Comparison of ENCODE assay signal across 27 cellular contexts in genomic region chr22:36606114-36606513, GRCh38.
A peak's percentile ranks its signal among the peaks of the same experiment; 100 is the strongest.
DNase-seq lines count a peak whose midpoint lies in the region; ATAC-seq, FAIRE-seq and TF ChIP-seq lines count a peak whose summit lies in the region.
"Had no signal": no experiment of that assay in that cellular context is flagged by ENCODE, and none has a peak within 500 bp of the region (broad histone marks: within the 10 kb centered on the region; RNA-seq: fewer than 3 reads in every experiment).

No MANE protein-coding gene starts in this region.

- no peak overlapping the region for H3K4me3 Mint-ChIP-seq in endodermal cell
- H3K4me3 Mint-ChIP-seq: activated CD4-positive, alpha-beta T cell treated with anti-CD3 and anti-CD28 coated beads, Interleukin-2, amount 10 ng/mL, durations not matched to agents 24 days and 14 days; activated T-cell treated with anti-CD3 and anti-CD28 coated beads, Interleukin-2, amount 50 U/mL, for 24 hours; natural killer cell had no signal

- no peak overlapping the region for H3K4me3 ChIP-seq in endodermal cell (ENCODE audit: low read length)
- H3K4me3 ChIP-seq in pancreas: no peak overlapping the region
- H3K4me3 ChIP-seq: ascending aorta, GM12878, K562, lung, mucosa of descending colon, transverse colon had no signal

- H3K9ac ChIP-seq in endodermal cell (ENCODE audit: extremely low read depth, low read length, poor library complexity, severe bottlenecking): no peak overlapping the region

- peaks cover 3% of the 10 kb centered on the region for H3K9me3 Mint-ChIP-seq in endodermal cell
- H3K9me3 Mint-ChIP-seq: activated CD4-positive, alpha-beta T cell treated with anti-CD3 and anti-CD28 coated beads, Interleukin-2, amount 10 ng/mL, durations not matched to agents 24 days and 14 days; activated T-cell treated with anti-CD3 and anti-CD28 coated beads, Interleukin-2, amount 50 U/mL, for 24 hours; natural killer cell had no signal

- no peak overlapping the region for H3K27ac Mint-ChIP-seq in endodermal cell
- H3K27ac Mint-ChIP-seq: activated CD4-positive, alpha-beta T cell treated with anti-CD3 and anti-CD28 coated beads, Interleukin-2, amount 10 ng/mL, durations not matched to agents 24 days and 14 days; activated T-cell treated with anti-CD3 and anti-CD28 coated beads, Interleukin-2, amount 50 U/mL, for 24 hours; natural killer cell had no signal

- intact Hi-C loops in pancreas (cut with DNase I): no loop called here
- intact Hi-C loops in sciatic nerve (cut with DNase I): no loop called here

- H3K9me3 ChIP-seq in endodermal cell (ENCODE audit: control insufficient read depth, low read length) (no peaks in the 10 kb centered on the region), pancreas (no peaks in the 10 kb centered on the region)
- H3K9me3 ChIP-seq: ascending aorta, mucosa of descending colon, transverse colon had no signal

- H3K27ac ChIP-seq in endodermal cell (ENCODE audit: low read depth, low read length) (no peak overlapping the region), pancreas (no peak overlapping the region)
- H3K27ac ChIP-seq: ascending aorta, transverse colon had no signal

- no peak for FAIRE-seq in pancreas (lab: Jason Lieb, UNC)
- FAIRE-seq: GM12878, H54, K562, kidney had no signal

- H3K4me1 Mint-ChIP-seq in endodermal cell: peaks cover 16% of the 10 kb centered on the region
- H3K4me1 Mint-ChIP-seq: activated CD4-positive, alpha-beta T cell treated with anti-CD3 and anti-CD28 coated beads, Interleukin-2, amount 10 ng/mL, durations not matched to agents 24 days and 14 days had no signal

- peaks cover 7% of the 10 kb centered on the region for H3K4me1 ChIP-seq in endodermal cell (ENCODE audit: control insufficient read depth, insufficient read depth, low read length)
- H3K4me1 ChIP-seq in pancreas: peaks cover 14 to 22% (median 19%) of the 10 kb centered on the region in 3 donors
- H3K4me1 ChIP-seq: ascending aorta, transverse colon had no signal

- H3K27me3 ChIP-seq in endodermal cell (ENCODE audit: control insufficient read depth, insufficient read depth, low read length, poor library complexity, severe bottlenecking) (peaks cover 12% of the 10 kb centered on the region), pancreas (no peaks in the 10 kb centered on the region)
- H3K27me3 ChIP-seq: ascending aorta had no signal

- H3K27me3 Mint-ChIP-seq in endodermal cell (ENCODE audit: insufficient read depth): peaks cover 6% of the 10 kb centered on the region

- H3K36me3 ChIP-seq in endodermal cell (ENCODE audit: control insufficient read depth, insufficient read depth, low read length): no peaks in the 10 kb centered on the region
- H3K36me3 ChIP-seq in pancreas: no peaks in the 10 kb centered on the region
- H3K36me3 ChIP-seq: ascending aorta, transverse colon had no signal

- ATAC-seq in pancreas (peak; percentile 32 to 52 (median 42)), HG02763 (IDR thresholded peaks at IDR 0.05; ENCODE audit: unreplicated experiment) (no peak), sciatic nerve (no peak)
- ATAC-seq: esophagus mucosa, GM12878, K562, mucosa of descending colon had no signal

- no peaks in the 10 kb centered on the region for H3K36me3 Mint-ChIP-seq in endodermal cell (ENCODE audit: low read depth)
- H3K36me3 Mint-ChIP-seq: natural killer cell had no signal

- TF ChIP-seq CTCF in endodermal cell (conservative IDR thresholded peaks at IDR 0.05) (no peak), pancreas (IDR thresholded peaks at IDR 0.05) (no peak)

- 86 to 94% methylated on average over 8 to 12 of the region's 12 CpGs for WGBS in endodermal cell (ENCODE audit: insufficient coverage in 1 of 2, insufficient read length in 1 of 2), 2 experiments
- WGBS in pancreas, 2 donors: 13 to 15% methylated on average over 12 of the region's 12 CpGs

- DNase-seq in NCI-H1092 (lab: John Stamatoyannopoulos, UW) (peak; percentile 29), NCI-H69 (lab: John Stamatoyannopoulos, UW) (peak; percentile 12), endodermal cell (peak; percentile 37), pancreas (peak in 4 of 6 donors; percentile 27 to 64 (median 32)), globus pallidus (ENCODE audit: low spot score) (no peak), sciatic nerve (ENCODE audit: low spot score) (no peak)
- DNase-seq: activated CD4-positive, alpha-beta T cell treated with anti-CD3 and anti-CD28 coated beads, Interleukin-2, amount 10 ng/mL, durations not matched to agents 24 days and 14 days; activated gamma-delta T cell treated with Interleukin-2 at 50 U/mL for 16 hours; activated T-cell treated with anti-CD3 and anti-CD28 coated beads, Interleukin-2, amount 50 U/mL, for 24 hours; EL; kidney; mucosa of descending colon; natural killer cell; NCI-H1417 treated with DMSO at 0.1 percent for 48 hours; NCI-H2081 treated with DMSO at 0.1 percent for 48 hours; NCI-H774; occipital lobe; stimulated activated CD4-positive, alpha-beta T cell treated with anti-CD3 and anti-CD28 coated beads, Interleukin-15, amount 100 ng/mL, for 24 hours; stimulated activated CD4-positive, alpha-beta T cell treated with anti-CD3 and anti-CD28 coated beads, Interleukin-4, amount 100 ng/mL, for 4 hours; transverse colon had no signal

Comparison
In these comparisons a context has a peak if more than half of its experiments do, and no peak if none do; other contexts are left out.
1. DNase-seq: peak in NCI-H1092 (single experiment), NCI-H69 (single experiment), endodermal cell (single experiment) and pancreas (4 of 6); none in globus pallidus (single experiment) and sciatic nerve (single experiment).
2. ATAC-seq: peak in pancreas (4 of 4); none in HG02763 (single experiment) and sciatic nerve (single experiment).